8 cellular contexts compared by ENCODE assay signal in the genomic region with DNA sequence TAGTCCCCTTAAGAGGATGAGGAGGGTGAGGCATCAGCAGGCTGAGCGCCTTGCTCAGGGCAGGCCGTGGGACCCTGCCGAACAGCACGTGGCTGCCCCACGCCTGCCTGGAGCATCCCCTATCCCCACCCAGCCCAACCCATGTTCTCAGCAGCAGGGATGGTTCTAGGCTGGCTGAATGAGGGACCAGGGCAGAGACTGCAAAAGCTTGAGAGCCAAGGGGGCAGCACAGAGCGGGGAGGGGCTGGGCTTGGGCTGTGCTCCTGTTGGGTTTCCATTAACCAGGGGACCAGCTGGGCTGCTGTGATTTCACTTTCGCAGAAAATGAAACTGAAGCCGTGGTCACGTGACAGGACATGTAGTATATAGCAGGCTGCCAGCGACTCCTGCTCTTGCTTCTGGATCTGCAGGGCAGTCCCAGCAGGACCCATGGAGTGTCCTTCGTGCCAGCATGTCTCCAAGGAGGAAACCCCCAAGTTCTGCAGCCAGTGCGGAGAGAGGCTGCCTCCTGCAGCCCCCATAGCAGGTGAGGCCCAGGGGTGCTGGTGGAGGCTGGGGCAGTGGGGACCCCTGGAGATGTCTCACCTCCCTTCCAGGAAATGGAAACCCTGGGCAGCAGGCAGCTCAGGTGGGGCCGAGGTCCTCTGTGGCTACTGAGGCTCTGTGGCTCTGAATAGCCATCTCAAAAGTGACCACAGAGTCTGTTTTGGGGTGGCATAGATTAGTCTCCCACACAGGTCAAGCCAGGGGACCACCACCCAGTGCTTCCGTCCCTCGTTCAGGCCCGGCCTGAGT. TPM values are rescaled to one million over a fixed set of nuclear protein-coding genes. Genes with fewer than 3 reads are reported as not detected.
DNase-seq lines count a peak whose midpoint lies in the region; ATAC-seq and TF ChIP-seq lines count a peak whose summit lies in the region.

No MANE protein-coding gene starts in this region.

- H3K36me3 Mint-ChIP-seq in activated naive CD8-positive, alpha-beta T cell treated with anti-CD3 and anti-CD28 coated beads, Interleukin-2, amount 10 ng/mL, durations not matched to agents 7 days and 5 days = peaks cover 22% of the 10 kb centered on the region

- peak overlapping the region; percentile 98 for H3K4me2 ChIP-seq in hepatocyte

- H3K27me3 ChIP-seq in SJSA1 (replicated peaks) (no peaks in the 10 kb centered on the region), hepatocyte (no peaks in the 10 kb centered on the region), MG63 (no peaks in the 10 kb centered on the region)

- POLR2A ChIA-PET in activated naive CD8-positive, alpha-beta T cell treated with anti-CD3 and anti-CD28 coated beads, Interleukin-2, amount 10 ng/mL, durations not matched to agents 7 days and 5 days (lab: Charles Lee) = interaction anchor here (0.6 to 3.6 kb wide), 13 partner anchors 8 to 1439 kb away, joined by 3 to 26 read pairs (median 3); a partner anchor contains a TSS

- DNase-seq in AML-193 (lab: John Stamatoyannopoulos, UW) (peak; percentile 55 to 62), SJSA1 (ENCODE audit: low read depth in 1 of 2, low spot score in 2 of 2) (peak; percentile 74 to 94), hepatocyte (ENCODE audit: low spot score) (peak; percentile 90), MG63 (no peak)
- peak; percentile 83 for DNase-seq in activated naive CD8-positive, alpha-beta T cell treated with anti-CD3 and anti-CD28 coated beads, Interleukin-2, amount 10 ng/mL, durations not matched to agents 7 days and 5 days
- DNase-seq in stimulated activated CD4-positive, alpha-beta T cell treated with anti-CD3 and anti-CD28 coated beads, Interleukin-12 subunit alpha, Interleukin-12 subunit beta, amount 100 ng/mL, for 48 hours (ENCODE audit: low read depth in 2 of 3, low spot score in 1 of 3) = peak; percentile 86 to 90 (median 87)

- H3K4me3 Mint-ChIP-seq in activated naive CD8-positive, alpha-beta T cell treated with anti-CD3 and anti-CD28 coated beads, Interleukin-2, amount 10 ng/mL, durations not matched to agents 7 days and 5 days = peak overlapping the region; percentile 90

- H3K9me3 ChIP-seq in SJSA1 (replicated peaks) (0 out of 2 replicates have a peak, but pooled peaks cover 3% of the 10 kb centered on the region), hepatocyte (ENCODE audit: low read depth) (no peaks in the 10 kb centered on the region), MG63 (no peaks in the 10 kb centered on the region)

- H3K27ac ChIP-seq in SJSA1 (peak overlapping the region; percentile 37), hepatocyte (peak overlapping the region; percentile 100)

- 81% methylated on average over 15 of the region's 16 CpGs for WGBS in hepatocyte (ENCODE audit: low lambda C conversion rate, missing lambda C conversion rate)

- ATAC-seq in HG03521 (IDR thresholded peaks at IDR 0.05; ENCODE audit: unreplicated experiment) = peak; percentile 30
- peak; percentile 53 for ATAC-seq in activated naive CD8-positive, alpha-beta T cell treated with anti-CD3 and anti-CD28 coated beads, Interleukin-2, amount 10 ng/mL, durations not matched to agents 7 days and 5 days (ENCODE audit: low read depth)

- H3K4me1 ChIP-seq in SJSA1 (replicated peaks) = peaks cover 45% of the 10 kb centered on the region
- H3K4me1 ChIP-seq in hepatocyte (ENCODE audit: insufficient read depth) = peaks cover 27% of the 10 kb centered on the region

- no peaks in the 10 kb centered on the region for H3K27me3 Mint-ChIP-seq in activated naive CD8-positive, alpha-beta T cell treated with anti-CD3 and anti-CD28 coated beads, Interleukin-2, amount 10 ng/mL, durations not matched to agents 7 days and 5 days

- no peaks in the 10 kb centered on the region for H3K9me2 ChIP-seq in hepatocyte (replicated peaks; ENCODE audit: insufficient read depth)

- peak overlapping the region; percentile 92 for H3K27ac Mint-ChIP-seq in activated naive CD8-positive, alpha-beta T cell treated with anti-CD3 and anti-CD28 coated beads, Interleukin-2, amount 10 ng/mL, durations not matched to agents 7 days and 5 days

- peaks cover 5% of the 10 kb centered on the region for H3K79me2 ChIP-seq in hepatocyte

- peak; percentile 99 for TF ChIP-seq POLR2A in GM18951 (IDR thresholded peaks at IDR 0.05; ENCODE audit: extremely low read depth, insufficient read depth, insufficient read length)

- peaks cover 36% of the 10 kb centered on the region for H3K36me3 ChIP-seq in SJSA1
- H3K36me3 ChIP-seq in hepatocyte (replicated peaks; ENCODE audit: insufficient read depth, low read depth) = no peaks in the 10 kb centered on the region
- peaks cover 41% of the 10 kb centered on the region for H3K36me3 ChIP-seq in MG63

- peak; percentile 2 for TF ChIP-seq CTCF in hepatocyte (IDR thresholded peaks at IDR 0.05; ENCODE audit: poor library complexity)

- H3K4me3 ChIP-seq in SJSA1 (peak overlapping the region; percentile 24), hepatocyte (no peak overlapping the region), MG63 (no peak overlapping the region)

- H2AFZ ChIP-seq in hepatocyte = no peak overlapping the region

- H3K4me1 Mint-ChIP-seq in activated naive CD8-positive, alpha-beta T cell treated with anti-CD3 and anti-CD28 coated beads, Interleukin-2, amount 10 ng/mL, durations not matched to agents 7 days and 5 days = peaks cover 33% of the 10 kb centered on the region

- H4K20me1 ChIP-seq in hepatocyte (ENCODE audit: insufficient read depth, poor library complexity, severe bottlenecking) = peaks cover 2% of the 10 kb centered on the region

- in situ Hi-C loops in GM18951 (cut with MboI; ENCODE audit: low sequenced_read_pairs, unreplicated experiment) = no loop called here

- H3K9me3 Mint-ChIP-seq in activated naive CD8-positive, alpha-beta T cell treated with anti-CD3 and anti-CD28 coated beads, Interleukin-2, amount 10 ng/mL, durations not matched to agents 7 days and 5 days = no peaks in the 10 kb centered on the region

RNA-seq across cellular contexts. Expression of a gene that starts 2.8 kb away (rescaled TPM):
- total RNA-seq in SJSA1 (2014; rRNA removed; shearing (Covaris generic)) = 43.0 and 49.8 TPM in 2 replicates
- total RNA-seq in activated naive CD8-positive, alpha-beta T cell treated with anti-CD3 and anti-CD28 coated beads, Interleukin-2, amount 10 ng/mL, durations not matched to agents 7 days and 5 days = 100 to 1,000 TPM; 488 TPM
- total RNA-seq in hepatocyte = 53.1 and 57.4 TPM in 2 replicates
- polyA plus RNA-seq in hepatocyte = 21.1 and 32.6 TPM in 2 replicates
- 22.5 and 22.6 TPM in 2 replicates for total RNA-seq in MG63 (2014; rRNA removed; shearing (Covaris generic); ENCODE audit: low replicate concordance)

RNA-seq across cellular contexts. Expression of a gene that starts 43.2 kb away (rescaled TPM):
- total RNA-seq in SJSA1 (2014; rRNA removed; shearing (Covaris generic)) = 12.3 and 14.3 TPM in 2 replicates
- 10 to 100 TPM; 45.3 to 45.4 TPM for total RNA-seq in activated naive CD8-positive, alpha-beta T cell treated with anti-CD3 and anti-CD28 coated beads, Interleukin-2, amount 10 ng/mL, durations not matched to agents 7 days and 5 days
- total RNA-seq in hepatocyte = 17.5 and 18.8 TPM in 2 replicates
- polyA plus RNA-seq in hepatocyte = 24.9 and 40.4 TPM in 2 replicates
- total RNA-seq in MG63 (2014; rRNA removed; shearing (Covaris generic); ENCODE audit: low replicate concordance) = 1.9 and 7.3 TPM in 2 replicates

RNA-seq across cellular contexts. Expression of a gene that starts 43.3 kb away (rescaled TPM):
- 18.6 and 26.5 TPM in 2 replicates for total RNA-seq in SJSA1 (2014; rRNA removed; shearing (Covaris generic))
- 10 to 100 TPM; 51.3 to 57.1 TPM for total RNA-seq in activated naive CD8-positive, alpha-beta T cell treated with anti-CD3 and anti-CD28 coated beads, Interleukin-2, amount 10 ng/mL, durations not matched to agents 7 days and 5 days
- total RNA-seq in hepatocyte = 16.0 and 23.7 TPM in 2 replicates
- polyA plus RNA-seq in hepatocyte = 59.6 and 71.5 TPM in 2 replicates
- total RNA-seq in MG63 (2014; rRNA removed; shearing (Covaris generic); ENCODE audit: low replicate concordance) = 18.7 and 23.6 TPM in 2 replicates
